Comparison of ENCODE assay signal across 22 cellular contexts in the genomic region with DNA sequence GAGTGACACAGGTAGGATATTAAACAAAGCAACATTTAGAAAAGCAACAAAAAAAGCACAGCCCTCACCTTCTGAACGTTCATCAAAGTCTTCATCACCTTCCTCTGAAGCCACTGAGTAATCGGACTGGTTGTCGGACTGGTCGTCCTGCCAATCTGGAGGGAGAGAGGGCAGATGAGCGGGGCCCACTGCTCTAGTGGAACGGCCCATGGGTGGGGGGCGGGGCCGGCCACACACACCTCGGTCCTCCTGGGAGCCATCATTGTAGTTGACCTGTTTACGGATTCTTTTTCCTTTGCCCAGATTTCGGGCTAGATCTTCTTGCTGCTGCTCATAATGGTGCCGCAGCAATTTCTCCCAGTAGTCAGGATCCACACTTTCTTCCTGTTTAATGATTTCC. TPM values are rescaled to one million over a fixed set of nuclear protein-coding genes. Genes with fewer than 3 reads are reported as not detected.
A peak's percentile ranks its signal among the peaks of the same experiment; 100 is the strongest.
DNase-seq lines count a peak whose midpoint lies in the region; ATAC-seq, FAIRE-seq and TF ChIP-seq lines count a peak whose summit lies in the region.
"Had no signal": no experiment of that assay in that cellular context is flagged by ENCODE, and none has a peak within 500 bp of the region (broad histone marks: within the 10 kb centered on the region; RNA-seq: fewer than 3 reads in every experiment).

No MANE protein-coding gene starts in this region.

- WGBS in smooth muscle cell (ENCODE audit: low lambda C conversion rate), result 97% methylated on average over 12 of the region's 12 CpGs

- dilution Hi-C loops in endothelial cell of umbilical vein (cut with MboI; ENCODE audit: extremely low pct_ligation_motif_present, low sequenced_read_pairs), result no loop called here

- H2AFZ ChIP-seq in endothelial cell of umbilical vein (ENCODE audit: low read depth, low read length), result no peak overlapping the region
- H2AFZ ChIP-seq in smooth muscle cell (ENCODE audit: low read depth), result no peak overlapping the region

- H3K9me1 ChIP-seq in endothelial cell of umbilical vein (replicated peaks; ENCODE audit: control insufficient read depth, extremely low read depth, insufficient read depth, low read length), result no peaks in the 10 kb centered on the region

- H3K27ac Mint-ChIP-seq in Calu3 (ENCODE audit: unreplicated experiment), result no peak overlapping the region
- peak overlapping the region; percentile 52 for H3K27ac Mint-ChIP-seq in activated T-helper 17 cell treated with anti-CD3 and anti-CD28 coated beads, Interleukin-2, amount 50 U/mL, for 72 hours

- TSS peak; percentile 78 for BruUV-seq in A673 (replicated peaks; lab: Mats Ljungman, UMichigan)
- TSS peak; percentile 28 for BruUV-seq in Calu3 (replicated peaks; lab: Mats Ljungman, UMichigan)
- BruUV-seq in endothelial cell of umbilical vein (replicated peaks; lab: Mats Ljungman, UMichigan), result TSS peak; percentile 37

- peaks cover 2% of the 10 kb centered on the region for H3K79me2 ChIP-seq in endothelial cell of umbilical vein (ENCODE audit: control insufficient read depth, insufficient read depth, low read length)
- H3K79me2 ChIP-seq in smooth muscle cell (ENCODE audit: low read depth), result peaks cover 24% of the 10 kb centered on the region

- CTCF ChIA-PET in A673 (lab: Charles Lee), result no interaction called here
- CTCF ChIA-PET in Calu3 (lab: Charles Lee), result no interaction called here
- CTCF ChIA-PET in endothelial cell of umbilical vein (lab: Charles Lee), result interaction anchor here (1.1 to 1.2 kb wide), 3 partner anchors 15 to 101 kb away, joined by 3 to 4 read pairs (median 4); a partner anchor contains a TSS

- peaks cover 8% of the 10 kb centered on the region for H3K4me1 Mint-ChIP-seq in Calu3 (ENCODE audit: low read depth, unreplicated experiment)
- H3K4me1 Mint-ChIP-seq in activated T-helper 17 cell treated with anti-CD3 and anti-CD28 coated beads, Interleukin-2, amount 50 U/mL, for 72 hours, result peaks cover 5% of the 10 kb centered on the region

- no peaks in the 10 kb centered on the region for H3K27me3 Mint-ChIP-seq in Calu3 (ENCODE audit: unreplicated experiment)
- no peaks in the 10 kb centered on the region for H3K27me3 Mint-ChIP-seq in activated T-helper 17 cell treated with anti-CD3 and anti-CD28 coated beads, Interleukin-2, amount 50 U/mL, for 72 hours
- H3K27me3 Mint-ChIP-seq: CD4-positive, alpha-beta memory T cell had no signal

- H3K9me3 ChIP-seq in A673 (ENCODE audit: low read depth, low read length, poor library complexity, severe bottlenecking), result no peaks in the 10 kb centered on the region
- H3K9me3 ChIP-seq in endothelial cell of umbilical vein (replicated peaks; ENCODE audit: control insufficient read depth, insufficient read depth, low read length), result no peaks in the 10 kb centered on the region
- no peaks in the 10 kb centered on the region for H3K9me3 ChIP-seq in smooth muscle cell (replicated peaks; ENCODE audit: low read depth)
- H3K9me3 ChIP-seq: BLaER1, Caco-2, SJSA1 had no signal

- H3K4me3 Mint-ChIP-seq in Calu3 (ENCODE audit: low read depth, unreplicated experiment), result no peak overlapping the region
- H3K4me3 Mint-ChIP-seq in activated T-helper 17 cell treated with anti-CD3 and anti-CD28 coated beads, Interleukin-2, amount 50 U/mL, for 72 hours, result no peak overlapping the region
- H3K4me3 Mint-ChIP-seq: CD4-positive, alpha-beta memory T cell had no signal

- ATAC-seq in activated T-helper 17 cell treated with anti-CD3 and anti-CD28 coated beads, Interleukin-2, amount 50 U/mL, for 72 hours (replicated peaks), result no peak
- ATAC-seq: Right ventricle myocardium inferior had no signal

- TF ChIP-seq CTCF in A673 (conservative IDR thresholded peaks at IDR 0.05; ENCODE audit: low read depth, low read length), result no peak
- no peak for TF ChIP-seq CTCF in Calu3 (IDR thresholded peaks at IDR 0.05; ENCODE audit: unreplicated experiment)
- TF ChIP-seq CTCF in endothelial cell of umbilical vein (IDR thresholded peaks at IDR 0.05; ENCODE audit: extremely low read depth in 1 of 2, insufficient read depth in 1 of 2, low read depth in 1 of 2, low read length in 2 of 2), result no peak
- TF ChIP-seq CTCF in smooth muscle cell (IDR thresholded peaks at IDR 0.05; ENCODE audit: borderline replicate concordance, insufficient read depth, poor library complexity, severe bottlenecking), result no peak

- TF ChIP-seq POLR2A in endothelial cell of umbilical vein (IDR thresholded peaks at IDR 0.05; ENCODE audit: low read depth, low read length), result no peak

- POLR2A ChIA-PET in A673 (lab: Charles Lee; ENCODE audit: low non-redundant PET), result no interaction called here
- POLR2A ChIA-PET in endothelial cell of umbilical vein (lab: Charles Lee), result no interaction called here

- no peak for FAIRE-seq in endothelial cell of umbilical vein (lab: Jason Lieb, UNC)
- FAIRE-seq: GM12892, RCC 7860 had no signal

- DNase-seq in A673 (ENCODE audit: low spot score) (no peak), Calu3 (no peak), endothelial cell of umbilical vein (ENCODE audit: low read depth, low spot score) (no peak), foreskin melanocyte (no peak), HuH-7 (ENCODE audit: low spot score) (no peak), smooth muscle cell (lab: John Stamatoyannopoulos, UW; ENCODE audit: unreplicated experiment) (no peak)
- DNase-seq in activated CD8-positive, alpha-beta memory T cell treated with anti-CD3 and anti-CD28 coated beads, Interleukin-2, amount 50 U/mL, for 4 hours, result no peak
- DNase-seq: CD4-positive, alpha-beta memory T cell; GOT3; KBM-7; NCI-H1092; NCI-H146; NCI-H2029 treated with DMSO at 0.1 percent for 48 hours; NCI-H226; NCI-H510A treated with DMSO at 0.1 percent for 48 hours had no signal

- H3K9ac ChIP-seq in endothelial cell of umbilical vein (replicated peaks; ENCODE audit: extremely low read depth, insufficient read depth, low read length), result no peak overlapping the region
- no peak overlapping the region for H3K9ac ChIP-seq in smooth muscle cell (ENCODE audit: low read depth)
- H3K9ac ChIP-seq: BLaER1 had no signal

- H3K4me2 ChIP-seq in endothelial cell of umbilical vein (ENCODE audit: insufficient read depth, low read length), result no peak overlapping the region
- H3K4me2 ChIP-seq in smooth muscle cell, result no peak overlapping the region
- H3K4me2 ChIP-seq: BLaER1 had no signal

- intact Hi-C loops in A673 (cut with micrococcal nuclease; ENCODE audit: unreplicated experiment), result no loop called here
- intact Hi-C loops in Calu3 (cut with micrococcal nuclease; ENCODE audit: unreplicated experiment), result no loop called here
- intact Hi-C loops in endothelial cell of umbilical vein (cut with micrococcal nuclease), result no loop called here

- no peak overlapping the region for H3K27ac ChIP-seq in A673 (ENCODE audit: low read depth, low read length, poor library complexity, severe bottlenecking)
- H3K27ac ChIP-seq in endothelial cell of umbilical vein (ENCODE audit: insufficient read depth, low read depth, low read length), result no peak overlapping the region
- no peak overlapping the region for H3K27ac ChIP-seq in smooth muscle cell (ENCODE audit: low read depth)
- H3K27ac ChIP-seq: BLaER1, SJSA1 had no signal

- peaks cover 76% of the 10 kb centered on the region for H3K36me3 Mint-ChIP-seq in Calu3 (ENCODE audit: insufficient read depth, unreplicated experiment)
- H3K36me3 Mint-ChIP-seq in activated T-helper 17 cell treated with anti-CD3 and anti-CD28 coated beads, Interleukin-2, amount 50 U/mL, for 72 hours (ENCODE audit: low read depth), result peaks cover 100% of the 10 kb centered on the region

- H4K20me1 ChIP-seq in endothelial cell of umbilical vein (replicated peaks; ENCODE audit: control insufficient read depth, extremely low read depth, insufficient read depth, low read length) (no peaks in the 10 kb centered on the region), smooth muscle cell (ENCODE audit: low read depth) (peaks cover 52% of the 10 kb centered on the region)

- H3K9me3 Mint-ChIP-seq in Calu3 (ENCODE audit: low read depth, unreplicated experiment), result no peaks in the 10 kb centered on the region
- H3K9me3 Mint-ChIP-seq in activated T-helper 17 cell treated with anti-CD3 and anti-CD28 coated beads, Interleukin-2, amount 50 U/mL, for 72 hours, result no peaks in the 10 kb centered on the region
- H3K9me3 Mint-ChIP-seq: CD4-positive, alpha-beta memory T cell had no signal

- H3K27me3 ChIP-seq in A673 (replicated peaks; ENCODE audit: insufficient read depth, low read depth, low read length, poor library complexity), result no peaks in the 10 kb centered on the region
- H3K27me3 ChIP-seq in endothelial cell of umbilical vein (ENCODE audit: control insufficient read depth in 2 of 2, insufficient read depth in 2 of 2, low read length in 2 of 2), result no peaks in the 10 kb centered on the region
- no peaks in the 10 kb centered on the region for H3K27me3 ChIP-seq in smooth muscle cell (ENCODE audit: low read depth)
- H3K27me3 ChIP-seq: BLaER1, SJSA1 had no signal

- H3K4me1 ChIP-seq in A673 (ENCODE audit: insufficient read depth, low read length, poor library complexity, severe bottlenecking), result no peaks in the 10 kb centered on the region
- no peaks in the 10 kb centered on the region for H3K4me1 ChIP-seq in endothelial cell of umbilical vein (ENCODE audit: control insufficient read depth, extremely low read depth, insufficient read depth, low read length)
- no peaks in the 10 kb centered on the region for H3K4me1 ChIP-seq in smooth muscle cell (ENCODE audit: low read depth)
- H3K4me1 ChIP-seq: BLaER1, Caco-2, SJSA1 had no signal

- peaks cover 85% of the 10 kb centered on the region for H3K36me3 ChIP-seq in A673 (ENCODE audit: insufficient read depth, low read length, poor library complexity, severe bottlenecking)
- H3K36me3 ChIP-seq in endothelial cell of umbilical vein (ENCODE audit: control insufficient read depth in 2 of 2, extremely low read depth in 1 of 2, insufficient read depth in 2 of 2, low read length in 2 of 2), result peaks cover 39 to 62% of the 10 kb centered on the region in 2 experiments
- peaks cover 47% of the 10 kb centered on the region for H3K36me3 ChIP-seq in smooth muscle cell (ENCODE audit: low read depth)

- no peak overlapping the region for H3K4me3 ChIP-seq in A673 (ENCODE audit: low read depth, low read length, poor library complexity, severe bottlenecking)
- no peak overlapping the region for H3K4me3 ChIP-seq in endothelial cell of umbilical vein (replicated peaks in 1 of 3; ENCODE audit: insufficient read depth in 1 of 3, low read depth in 1 of 3, low read length in 3 of 3)
- no peak overlapping the region for H3K4me3 ChIP-seq in smooth muscle cell
- H3K4me3 ChIP-seq: BLaER1, SJSA1 had no signal

- peaks cover 13% of the 10 kb centered on the region for H3F3A ChIP-seq in smooth muscle cell (ENCODE audit: low read depth)

RNA-seq across cellular contexts. Expression of a gene that starts 14.9 kb away (rescaled TPM):
- total RNA-seq in A673 (2021) (131 and 177 TPM in 2 replicates), Calu3 (2022) (86.1 and 88.5 TPM in 2 replicates), endothelial cell of umbilical vein (58.5 and 63.6 TPM in 2 replicates), smooth muscle cell (29.7 and 41.9 TPM in 2 replicates)
- total RNA-seq in activated T-helper 17 cell treated with anti-CD3 and anti-CD28 coated beads, Interleukin-2, amount 50 U/mL, for 72 hours, result 100 to 1,000 TPM in 1 of 2 donors, 10 to 100 TPM in 1; 61.6 to 133 TPM
- polyA plus RNA-seq in endothelial cell of umbilical vein (17.8 and 26.3 TPM in 2 replicates), smooth muscle cell (23.6 and 30.4 TPM in 2 replicates)
- polyA plus RNA-seq in endothelial cell of umbilical vein (2011; cell fraction: cytosol; rRNA removed), result 28.3 and 30.1 TPM in 2 replicates
- 160 and 198 TPM in 2 replicates for polyA plus RNA-seq in endothelial cell of umbilical vein (2011; cell fraction: nucleus; rRNA removed)
- 44.4 and 58.0 TPM in 2 replicates for polyA plus RNA-seq in endothelial cell of umbilical vein (2012)
- 29.2 and 29.4 TPM in 2 replicates for polyA minus RNA-seq in endothelial cell of umbilical vein
- 26.3 TPM for polyA minus RNA-seq in endothelial cell of umbilical vein (2011; cell fraction: cytosol; rRNA and poly(A)+ RNA removed)
- 33.6 and 35.6 TPM in 2 replicates for polyA minus RNA-seq in endothelial cell of umbilical vein (2011; cell fraction: nucleus; rRNA and poly(A)+ RNA removed)

RNA-seq across cellular contexts. Expression of a gene that starts 24.2 kb away (rescaled TPM):
- total RNA-seq in A673 (2021) (281 and 296 TPM in 2 replicates), Calu3 (2022) (164 and 165 TPM in 2 replicates), endothelial cell of umbilical vein (192 and 216 TPM in 2 replicates), smooth muscle cell (172 and 176 TPM in 2 replicates)
- total RNA-seq in activated T-helper 17 cell treated with anti-CD3 and anti-CD28 coated beads, Interleukin-2, amount 50 U/mL, for 72 hours, result 100 to 1,000 TPM; 267 to 285 TPM
- polyA plus RNA-seq in endothelial cell of umbilical vein (119 and 127 TPM in 2 replicates), smooth muscle cell (87.5 and 122 TPM in 2 replicates)
- polyA plus RNA-seq in endothelial cell of umbilical vein (2011; cell fraction: cytosol; rRNA removed), result 130 and 131 TPM in 2 replicates
- polyA plus RNA-seq in endothelial cell of umbilical vein (2011; cell fraction: nucleus; rRNA removed), result 178 and 198 TPM in 2 replicates
- 108 and 117 TPM in 2 replicates for polyA plus RNA-seq in endothelial cell of umbilical vein (2012)
- polyA minus RNA-seq in endothelial cell of umbilical vein, result 187 and 211 TPM in 2 replicates
- polyA minus RNA-seq in endothelial cell of umbilical vein (2011; cell fraction: cytosol; rRNA and poly(A)+ RNA removed), result 97.7 TPM
- 83.7 and 90.8 TPM in 2 replicates for polyA minus RNA-seq in endothelial cell of umbilical vein (2011; cell fraction: nucleus; rRNA and poly(A)+ RNA removed)

RNA-seq across cellular contexts. Expression of a gene that starts 27.1 kb away (rescaled TPM):
- total RNA-seq in A673 (2021) (16.0 and 16.9 TPM in 2 replicates), Calu3 (2022) (0.76 and 1.0 TPM in 2 replicates), endothelial cell of umbilical vein (26.4 and 27.7 TPM in 2 replicates), smooth muscle cell (4.2 and 5.2 TPM in 2 replicates)
- 10 to 100 TPM in 1 of 2 donors, 1 to 10 TPM in 1; 8.0 to 13.0 TPM for total RNA-seq in activated T-helper 17 cell treated with anti-CD3 and anti-CD28 coated beads, Interleukin-2, amount 50 U/mL, for 72 hours
- polyA plus RNA-seq in endothelial cell of umbilical vein (41.0 and 41.2 TPM in 2 replicates), smooth muscle cell (13.3 and 19.1 TPM in 2 replicates)
- polyA plus RNA-seq in endothelial cell of umbilical vein (2011; cell fraction: cytosol; rRNA removed), result 15.9 and 21.0 TPM in 2 replicates
- polyA plus RNA-seq in endothelial cell of umbilical vein (2011; cell fraction: nucleus; rRNA removed), result 156 and 161 TPM in 2 replicates
- polyA plus RNA-seq in endothelial cell of umbilical vein (2012), result 18.3 and 26.1 TPM in 2 replicates
- 19.2 and 20.3 TPM in 2 replicates for polyA minus RNA-seq in endothelial cell of umbilical vein
- polyA minus RNA-seq in endothelial cell of umbilical vein (2011; cell fraction: cytosol; rRNA and poly(A)+ RNA removed), result not detected
- polyA minus RNA-seq in endothelial cell of umbilical vein (2011; cell fraction: nucleus; rRNA and poly(A)+ RNA removed), result 12.7 and 20.1 TPM in 2 replicates

RNA-seq across cellular contexts. Expression of a gene that starts 48.6 kb away (rescaled TPM):
- total RNA-seq in A673 (2021), result 5,579 and 5,657 TPM in 2 replicates
- total RNA-seq in Calu3 (2022), result 2,412 and 2,552 TPM in 2 replicates
- 1,000 to 10,000 TPM; 7,000 to 9,788 TPM for total RNA-seq in activated T-helper 17 cell treated with anti-CD3 and anti-CD28 coated beads, Interleukin-2, amount 50 U/mL, for 72 hours
- 4,245 and 4,648 TPM in 2 replicates for total RNA-seq in endothelial cell of umbilical vein
- 8,748 and 10,370 TPM in 2 replicates for polyA plus RNA-seq in endothelial cell of umbilical vein
- polyA plus RNA-seq in endothelial cell of umbilical vein (2011; cell fraction: cytosol; rRNA removed), result 9,573 and 9,900 TPM in 2 replicates
- polyA plus RNA-seq in endothelial cell of umbilical vein (2011; cell fraction: nucleus; rRNA removed), result 2,700 and 3,179 TPM in 2 replicates
- 5,034 and 5,687 TPM in 2 replicates for polyA plus RNA-seq in endothelial cell of umbilical vein (2012)
- polyA minus RNA-seq in endothelial cell of umbilical vein, result 7,250 and 7,739 TPM in 2 replicates
- 5,221 TPM for polyA minus RNA-seq in endothelial cell of umbilical vein (2011; cell fraction: cytosol; rRNA and poly(A)+ RNA removed)
- 818 and 923 TPM in 2 replicates for polyA minus RNA-seq in endothelial cell of umbilical vein (2011; cell fraction: nucleus; rRNA and poly(A)+ RNA removed)
- total RNA-seq in smooth muscle cell, result 5,015 and 5,158 TPM in 2 replicates
- polyA plus RNA-seq in smooth muscle cell, result 9,934 and 11,119 TPM in 2 replicates

RNA-seq across cellular contexts. Expression of a gene that starts 52.8 kb away (rescaled TPM):
- total RNA-seq in A673 (2021) (0.15 and 0.17 TPM in 2 replicates), Calu3 (2022) (2.5 and 3.2 TPM in 2 replicates), endothelial cell of umbilical vein (not detected in 2 replicates), smooth muscle cell (2.0 and 4.4 TPM in 2 replicates)
- total RNA-seq in activated T-helper 17 cell treated with anti-CD3 and anti-CD28 coated beads, Interleukin-2, amount 50 U/mL, for 72 hours, result 1 to 10 TPM; 3.1 to 4.5 TPM
- polyA plus RNA-seq in endothelial cell of umbilical vein (0.23 and 0.41 TPM in 2 replicates), smooth muscle cell (1.3 and 1.8 TPM in 2 replicates)
- polyA plus RNA-seq in endothelial cell of umbilical vein (2011; cell fraction: cytosol; rRNA removed), result 0.07 and 0.10 TPM in 2 replicates
- 0.08 TPM in 1 of 2 replicates, not detected in the other for polyA plus RNA-seq in endothelial cell of umbilical vein (2011; cell fraction: nucleus; rRNA removed)
- polyA plus RNA-seq in endothelial cell of umbilical vein (2012), result 0.07 TPM in 1 of 2 replicates, not detected in the other
- 0.42 and 0.75 TPM in 2 replicates for polyA minus RNA-seq in endothelial cell of umbilical vein
- polyA minus RNA-seq in endothelial cell of umbilical vein (2011; cell fraction: cytosol; rRNA and poly(A)+ RNA removed), result 1.7 TPM
- polyA minus RNA-seq in endothelial cell of umbilical vein (2011; cell fraction: nucleus; rRNA and poly(A)+ RNA removed), result not detected in 2 replicates
- total RNA-seq: SJSA1 had no signal
